16 cellular contexts compared by ENCODE assay signal in genomic region chr17:35252646-35253045, GRCh38. TPM values are rescaled to one million over a fixed set of nuclear protein-coding genes. Genes with fewer than 3 reads are reported as not detected.
DNase-seq lines count a peak whose midpoint lies in the region; ATAC-seq, FAIRE-seq and TF ChIP-seq lines count a peak whose summit lies in the region.
"Had no signal": no experiment of that assay in that cellular context is flagged by ENCODE, and none has a peak within 500 bp of the region (broad histone marks: within the 10 kb centered on the region; RNA-seq: fewer than 3 reads in every experiment).

No MANE protein-coding gene starts in this region.

- H3K4me3 Mint-ChIP-seq in activated naive CD4-positive, alpha-beta T cell treated with anti-CD3 and anti-CD28 coated beads, Interleukin-2, amount 50 U/mL, for 24 hours, result peak overlapping the region; percentile 49
- H3K4me3 Mint-ChIP-seq in activated CD8-positive, alpha-beta T cell treated with anti-CD3 and anti-CD28 coated beads, Interleukin-2, amount 10 ng/mL, durations not matched to agents 7 days and 5 days, result no peak overlapping the region
- H3K4me3 Mint-ChIP-seq in immature natural killer cell, result peak overlapping the region in 4 of 5 donors; percentile 21 to 48 (median 32)
- H3K4me3 Mint-ChIP-seq: H9 had no signal

- no peak for DNase-seq in activated naive CD4-positive, alpha-beta T cell treated with Interleukin-2 at 50 U/mL for 16 hours
- DNase-seq in activated CD8-positive, alpha-beta T cell treated with anti-CD3 and anti-CD28 coated beads, Interleukin-2, amount 10 ng/mL, durations not matched to agents 7 days and 5 days, result no peak
- no peak for DNase-seq in immature natural killer cell
- DNase-seq in upper lobe of left lung, result peak in 1 of 2 donors; percentile 43
- DNase-seq in frontal cortex (ENCODE audit: low spot score in 2 of 2), result no peak
- no peak for DNase-seq in DMS53 (lab: John Stamatoyannopoulos, UW)
- no peak for DNase-seq in ascending aorta (ENCODE audit: low spot score in 2 of 2)
- DNase-seq: activated CD8-positive, alpha-beta memory T cell treated with anti-CD3 and anti-CD28 coated beads, Interleukin-2, amount 50 U/mL, for 4 hours; effector CD8-positive, alpha-beta T cell; H9; hippocampal formation; NCI-H1105; NCI-H524 treated with DMSO at 0.1 percent for 48 hours; occipital lobe had no signal

- FAIRE-seq in frontal cortex (lab: Jason Lieb, UNC), result no peak

- TF ChIP-seq POLR2A in upper lobe of left lung (IDR thresholded peaks at IDR 0.05), result no peak

- no peaks in the 10 kb centered on the region for H3K9me3 Mint-ChIP-seq in activated naive CD4-positive, alpha-beta T cell treated with anti-CD3 and anti-CD28 coated beads, Interleukin-2, amount 50 U/mL, for 24 hours
- H3K9me3 Mint-ChIP-seq in activated CD8-positive, alpha-beta T cell treated with anti-CD3 and anti-CD28 coated beads, Interleukin-2, amount 10 ng/mL, durations not matched to agents 7 days and 5 days (ENCODE audit: insufficient read depth), result peaks cover 3% of the 10 kb centered on the region
- no peaks in the 10 kb centered on the region for H3K9me3 Mint-ChIP-seq in immature natural killer cell
- H3K9me3 Mint-ChIP-seq: H9 had no signal

- peaks cover 93% of the 10 kb centered on the region for H3K4me1 Mint-ChIP-seq in activated naive CD4-positive, alpha-beta T cell treated with anti-CD3 and anti-CD28 coated beads, Interleukin-2, amount 50 U/mL, for 24 hours
- H3K4me1 Mint-ChIP-seq in activated CD8-positive, alpha-beta T cell treated with anti-CD3 and anti-CD28 coated beads, Interleukin-2, amount 10 ng/mL, durations not matched to agents 7 days and 5 days (ENCODE audit: low read depth), result peaks cover 80% of the 10 kb centered on the region
- H3K4me1 Mint-ChIP-seq in immature natural killer cell, result peaks cover 89 to 99% of the 10 kb centered on the region in 2 donors

- no peak for TF ChIP-seq CTCF in upper lobe of left lung (IDR thresholded peaks at IDR 0.05)
- TF ChIP-seq CTCF in ascending aorta (IDR thresholded peaks at IDR 0.05), result no peak

- peak overlapping the region; percentile 87 for H3K27ac Mint-ChIP-seq in activated naive CD4-positive, alpha-beta T cell treated with anti-CD3 and anti-CD28 coated beads, Interleukin-2, amount 50 U/mL, for 24 hours
- H3K27ac Mint-ChIP-seq in activated CD8-positive, alpha-beta T cell treated with anti-CD3 and anti-CD28 coated beads, Interleukin-2, amount 10 ng/mL, durations not matched to agents 7 days and 5 days, result peak overlapping the region; percentile 39
- peak overlapping the region; percentile 84 to 91 (median 88) for H3K27ac Mint-ChIP-seq in immature natural killer cell
- H3K27ac Mint-ChIP-seq: H9 had no signal

- peaks cover 0 to 12% (median 3%) of the 10 kb centered on the region in 4 donors for H3K36me3 ChIP-seq in upper lobe of left lung
- peaks cover 0 to under 1% of the 10 kb centered on the region in 2 donors for H3K36me3 ChIP-seq in ascending aorta

- intact Hi-C loops in ascending aorta (cut with DNase I), result no loop called here

- TF ChIP-seq EP300 in upper lobe of left lung (IDR thresholded peaks at IDR 0.05), result no peak

- WGBS in upper lobe of left lung, 2 donors, result 12 to 30% methylated on average over 2 of the region's 2 CpGs

- ATAC-seq in activated CD8-positive, alpha-beta T cell treated with anti-CD3 and anti-CD28 coated beads, Interleukin-2, amount 10 ng/mL, durations not matched to agents 7 days and 5 days, result no peak
- ATAC-seq in upper lobe of left lung (ENCODE audit: low FRiP score in 2 of 2), result peak in 1 of 2 donors; percentile 54

- H3K9me3 ChIP-seq in upper lobe of left lung (no peaks in the 10 kb centered on the region), ascending aorta (no peaks in the 10 kb centered on the region)

- H3K36me3 Mint-ChIP-seq in activated naive CD4-positive, alpha-beta T cell treated with anti-CD3 and anti-CD28 coated beads, Interleukin-2, amount 50 U/mL, for 24 hours, result peaks cover 32% of the 10 kb centered on the region
- peaks cover 81% of the 10 kb centered on the region for H3K36me3 Mint-ChIP-seq in activated CD8-positive, alpha-beta T cell treated with anti-CD3 and anti-CD28 coated beads, Interleukin-2, amount 10 ng/mL, durations not matched to agents 7 days and 5 days (ENCODE audit: low read depth)
- peaks cover 3 to 33% (median 21%) of the 10 kb centered on the region in 3 donors for H3K36me3 Mint-ChIP-seq in immature natural killer cell

- H3K4me3 ChIP-seq in upper lobe of left lung (no peak overlapping the region), ascending aorta (no peak overlapping the region)

- POLR2A ChIA-PET in activated CD8-positive, alpha-beta T cell treated with anti-CD3 and anti-CD28 coated beads, Interleukin-2, amount 10 ng/mL, durations not matched to agents 7 days and 5 days (lab: Charles Lee), result no interaction called here

- H3K4me1 ChIP-seq in upper lobe of left lung (peaks cover 51 to 72% (median 55%) of the 10 kb centered on the region in 4 donors), ascending aorta (peaks cover 3 to 11% of the 10 kb centered on the region in 2 donors)

- H3K27me3 Mint-ChIP-seq in activated naive CD4-positive, alpha-beta T cell treated with anti-CD3 and anti-CD28 coated beads, Interleukin-2, amount 50 U/mL, for 24 hours, result no peaks in the 10 kb centered on the region
- no peaks in the 10 kb centered on the region for H3K27me3 Mint-ChIP-seq in activated CD8-positive, alpha-beta T cell treated with anti-CD3 and anti-CD28 coated beads, Interleukin-2, amount 10 ng/mL, durations not matched to agents 7 days and 5 days (ENCODE audit: low read depth)
- peaks cover 0 to 1% (median 1%) of the 10 kb centered on the region in 3 donors for H3K27me3 Mint-ChIP-seq in immature natural killer cell (ENCODE audit: low read depth in 3 of 3)

- CTCF ChIA-PET in activated CD8-positive, alpha-beta T cell treated with anti-CD3 and anti-CD28 coated beads, Interleukin-2, amount 10 ng/mL, durations not matched to agents 7 days and 5 days (lab: Charles Lee), result interaction anchor here (0.7 to 1.0 kb wide), 2 partner anchors 9 to 111 kb away, joined by 3 read pairs; no protein-coding TSS in a partner anchor

- H3K27ac ChIP-seq in upper lobe of left lung, result peak overlapping the region in 3 of 4 donors; percentile 64 to 86 (median 75)
- peak overlapping the region in 1 of 2 donors; percentile 33 for H3K27ac ChIP-seq in ascending aorta

- H3K27me3 ChIP-seq in upper lobe of left lung (no peaks in the 10 kb centered on the region), ascending aorta (no peaks in the 10 kb centered on the region)

RNA-seq across cellular contexts. Expression of gene SLFN5, which starts 9.8 kb away (rescaled TPM):
- total RNA-seq in activated CD8-positive, alpha-beta T cell treated with anti-CD3 and anti-CD28 coated beads, Interleukin-2, amount 10 ng/mL, durations not matched to agents 7 days and 5 days, result 100 to 1,000 TPM; 209 to 212 TPM
- polyA plus RNA-seq in immature natural killer cell, result 100 to 1,000 TPM in 1 of 3 donors, 10 to 100 TPM in 2; 38.5 to 156 (median 84.2) TPM
- 10 to 100 TPM; 26.7 to 48.5 (median 43.2) TPM for total RNA-seq in upper lobe of left lung
- 3.3 TPM for total RNA-seq in frontal cortex
- total RNA-seq in ascending aorta, result 13.0 TPM

RNA-seq across cellular contexts. Expression of gene SLC35G3, which starts 58.5 kb away (rescaled TPM):
- not detected for total RNA-seq in activated CD8-positive, alpha-beta T cell treated with anti-CD3 and anti-CD28 coated beads, Interleukin-2, amount 10 ng/mL, durations not matched to agents 7 days and 5 days
- polyA plus RNA-seq in immature natural killer cell, result not detected
- total RNA-seq in upper lobe of left lung, result not detected
- total RNA-seq in frontal cortex, result not detected
- total RNA-seq in ascending aorta, result not detected
- total RNA-seq: H9, lower leg skin, occipital lobe had no signal

Comparison
In these comparisons a context has a peak if more than half of its experiments do, and no peak if none do; other contexts are left out.
1. RNA of gene SLFN5, which starts 9.8 kb away (total RNA-seq): 209 to 212 TPM in activated CD8-positive, alpha-beta T cell treated with anti-CD3 and anti-CD28 coated beads, Interleukin-2, amount 10 ng/mL, durations not matched to agents 7 days and 5 days; 26.7 to 48.5 TPM in upper lobe of left lung, 13.0 TPM in ascending aorta (single experiment) and 3.3 TPM in frontal cortex (single experiment); every median in the first group is over 4 times any median in the second.
2. Peak in every context shown above with its lines, with median percentiles within 50 percentile points of each other: H3K27ac Mint-ChIP-seq.